Comparison of ENCODE assay signal across 24 cellular contexts in the genomic region with DNA sequence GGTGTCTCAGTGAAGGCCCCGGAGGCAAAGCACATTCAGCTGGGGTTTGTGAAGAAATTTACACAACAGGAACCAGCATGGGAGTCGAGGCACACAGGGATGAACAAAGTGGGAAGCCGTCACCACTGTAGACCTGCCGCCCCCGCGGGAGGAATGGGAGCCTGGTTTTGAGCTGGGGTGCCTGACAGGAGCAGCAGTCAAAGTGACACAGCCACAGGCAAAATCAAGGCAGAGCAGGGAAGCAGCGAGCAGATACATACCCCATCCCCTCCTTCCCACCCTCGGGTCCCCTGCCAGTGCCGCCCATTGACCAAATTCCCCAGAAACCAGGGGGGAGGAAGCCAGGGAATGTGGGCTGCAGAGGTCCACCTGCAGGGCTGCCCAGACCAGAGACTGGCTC. TPM values are rescaled to one million over a fixed set of nuclear protein-coding genes. Genes with fewer than 3 reads are reported as not detected.
DNase-seq lines count a peak whose midpoint lies in the region; ATAC-seq and TF ChIP-seq lines count a peak whose summit lies in the region.
"Had no signal": no experiment of that assay in that cellular context is flagged by ENCODE, and none has a peak within 500 bp of the region (broad histone marks: within the 10 kb centered on the region; RNA-seq: fewer than 3 reads in every experiment).

No MANE protein-coding gene starts in this region.

- 71% methylated on average over 9 of the region's 9 CpGs for WGBS in prostate gland

- H3K27me3 ChIP-seq in foreskin keratinocyte (peaks cover 5% of the 10 kb centered on the region), prostate gland (replicated peaks; ENCODE audit: insufficient read depth) (no peaks in the 10 kb centered on the region)

- TF ChIP-seq CTCF in natural killer cell (IDR thresholded peaks at IDR 0.05) (no peak), foreskin keratinocyte (conservative IDR thresholded peaks at IDR 0.05) (no peak), progenitor cell of endocrine pancreas (IDR thresholded peaks at IDR 0.05; ENCODE audit: unreplicated experiment) (no peak), prostate gland (IDR thresholded peaks at IDR 0.05) (no peak)

- ATAC-seq in natural killer cell treated with Interleukin-12 subunit alpha and Interleukin-12 subunit beta and Interleukin-15 and Interleukin-18, amount 100 ng/mL, for 72 hours, result no peak
- ATAC-seq in natural killer cell, result no peak
- ATAC-seq in foreskin keratinocyte, result peak; percentile 33

- no peaks in the 10 kb centered on the region for H3K9me3 ChIP-seq in prostate gland
- H3K9me3 ChIP-seq: SJCRH30 had no signal

- no peak overlapping the region for H3K4me3 ChIP-seq in prostate gland
- H3K4me3 ChIP-seq: SJCRH30 had no signal

- peaks cover 6 to 8% of the 10 kb centered on the region in 2 donors for H3K4me1 Mint-ChIP-seq in natural killer cell treated with Interleukin-12 subunit alpha and Interleukin-12 subunit beta and Interleukin-15 and Interleukin-18, amount 100 ng/mL, for 72 hours (ENCODE audit: low read depth in 2 of 2)
- H3K4me1 Mint-ChIP-seq in natural killer cell, result peaks cover 0 to 7% of the 10 kb centered on the region in 2 donors
- peaks cover 21% of the 10 kb centered on the region for H3K4me1 Mint-ChIP-seq in progenitor cell of endocrine pancreas (ENCODE audit: low read depth)

- H3K36me3 Mint-ChIP-seq in natural killer cell treated with Interleukin-12 subunit alpha and Interleukin-12 subunit beta and Interleukin-15 and Interleukin-18, amount 100 ng/mL, for 72 hours, result no peaks in the 10 kb centered on the region
- H3K36me3 Mint-ChIP-seq in natural killer cell (no peaks in the 10 kb centered on the region), progenitor cell of endocrine pancreas (ENCODE audit: insufficient read depth) (no peaks in the 10 kb centered on the region)
- H3K36me3 Mint-ChIP-seq: CD14-positive monocyte had no signal

- peak; percentile 51 for DNase-seq in natural killer cell treated with Interleukin-12 subunit alpha and Interleukin-12 subunit beta and Interleukin-15 and Interleukin-18, amount 100 ng/mL, for 72 hours (ENCODE audit: low spot score)
- no peak for DNase-seq in natural killer cell
- no peak for DNase-seq in foreskin keratinocyte
- no peak for DNase-seq in progenitor cell of endocrine pancreas (ENCODE audit: low spot score, unreplicated experiment)
- no peak for DNase-seq in foreskin melanocyte
- no peak for DNase-seq in hepatic stellate cell (ENCODE audit: low spot score)
- no peak for DNase-seq in prostate gland (ENCODE audit: low spot score)
- no peak for DNase-seq in NCI-H524 (lab: John Stamatoyannopoulos, UW)
- DNase-seq: 8988T, DMS53, GF-D8, KG1, NCI-H1105 treated with DMSO at 0.1 percent for 48 hours, NCI-H2029 treated with DMSO at 0.1 percent for 48 hours, NCI-H345, NCI-H524 treated with DMSO at 0.1 percent for 48 hours, NCI-H82 had no signal

- no peak overlapping the region for H3K27ac Mint-ChIP-seq in natural killer cell treated with Interleukin-12 subunit alpha and Interleukin-12 subunit beta and Interleukin-15 and Interleukin-18, amount 100 ng/mL, for 72 hours
- H3K27ac Mint-ChIP-seq in natural killer cell, result no peak overlapping the region
- peak overlapping the region; percentile 13 for H3K27ac Mint-ChIP-seq in progenitor cell of endocrine pancreas
- H3K27ac Mint-ChIP-seq: HFFc6 had no signal

- no peak overlapping the region for H3K4me3 Mint-ChIP-seq in natural killer cell treated with Interleukin-12 subunit alpha and Interleukin-12 subunit beta and Interleukin-15 and Interleukin-18, amount 100 ng/mL, for 72 hours
- H3K4me3 Mint-ChIP-seq in natural killer cell (no peak overlapping the region), progenitor cell of endocrine pancreas (ENCODE audit: low read depth) (no peak overlapping the region)
- H3K4me3 Mint-ChIP-seq: CD14-positive monocyte, HFFc6 had no signal

- no peaks in the 10 kb centered on the region for H3K9me3 Mint-ChIP-seq in natural killer cell treated with Interleukin-12 subunit alpha and Interleukin-12 subunit beta and Interleukin-15 and Interleukin-18, amount 100 ng/mL, for 72 hours
- H3K9me3 Mint-ChIP-seq in natural killer cell (no peaks in the 10 kb centered on the region), progenitor cell of endocrine pancreas (ENCODE audit: low read depth) (peaks cover 3% of the 10 kb centered on the region)
- H3K9me3 Mint-ChIP-seq: HFFc6 had no signal

- peaks cover 7 to 17% of the 10 kb centered on the region in 2 donors for H3K27me3 Mint-ChIP-seq in natural killer cell treated with Interleukin-12 subunit alpha and Interleukin-12 subunit beta and Interleukin-15 and Interleukin-18, amount 100 ng/mL, for 72 hours
- peaks cover 0 to 6% of the 10 kb centered on the region in 2 donors for H3K27me3 Mint-ChIP-seq in natural killer cell (ENCODE audit: low read depth in 2 of 2)
- peaks cover 3% of the 10 kb centered on the region for H3K27me3 Mint-ChIP-seq in progenitor cell of endocrine pancreas

- peak overlapping the region; percentile 22 for H3K27ac ChIP-seq in foreskin keratinocyte
- no peak overlapping the region for H3K27ac ChIP-seq in prostate gland
- H3K27ac ChIP-seq: HL-60, SJCRH30 had no signal

- no peaks in the 10 kb centered on the region for H3K36me3 ChIP-seq in prostate gland
- H3K36me3 ChIP-seq: SJCRH30 had no signal

- intact Hi-C loops in natural killer cell (cut with micrococcal nuclease) (no loop called here), prostate gland (cut with DNase I) (no loop called here)

- no peak for TF ChIP-seq POLR2A in prostate gland (IDR thresholded peaks at IDR 0.05)

- H3K4me1 ChIP-seq in foreskin keratinocyte (peaks cover 12% of the 10 kb centered on the region), prostate gland (replicated peaks) (no peaks in the 10 kb centered on the region)

RNA-seq across cellular contexts. Expression of gene P2RX3, which starts 20.8 kb away (rescaled TPM):
- not detected for total RNA-seq in natural killer cell treated with Interleukin-12 subunit alpha and Interleukin-12 subunit beta and Interleukin-15 and Interleukin-18, amount 100 ng/mL, for 72 hours
- total RNA-seq in natural killer cell (not detected), foreskin keratinocyte (not detected in 2 replicates), progenitor cell of endocrine pancreas (not detected in 2 replicates), prostate gland (under 1 TPM in 1 of 2 donors, not detected in 1; 0.40 TPM)
- polyA plus RNA-seq in foreskin keratinocyte, result not detected in 2 replicates
- total RNA-seq: HFFc6, HT1080, OCI-LY7, SJCRH30 had no signal
- polyA plus RNA-seq: AG04450, CD14-positive monocyte had no signal

RNA-seq across cellular contexts. Expression of gene PRG3, which starts 22.0 kb away (rescaled TPM):
- not detected for total RNA-seq in natural killer cell treated with Interleukin-12 subunit alpha and Interleukin-12 subunit beta and Interleukin-15 and Interleukin-18, amount 100 ng/mL, for 72 hours
- total RNA-seq in natural killer cell (not detected), foreskin keratinocyte (not detected in 2 replicates), progenitor cell of endocrine pancreas (not detected in 2 replicates), prostate gland (not detected)
- polyA plus RNA-seq in foreskin keratinocyte, result not detected in 2 replicates
- total RNA-seq: HFFc6, HT1080, OCI-LY7, SJCRH30 had no signal
- polyA plus RNA-seq: AG04450, CD14-positive monocyte had no signal

RNA-seq across cellular contexts. Expression of gene SSRP1, which starts 23.3 kb away (rescaled TPM):
- total RNA-seq in natural killer cell treated with Interleukin-12 subunit alpha and Interleukin-12 subunit beta and Interleukin-15 and Interleukin-18, amount 100 ng/mL, for 72 hours, result 100 to 1,000 TPM; 143 to 210 TPM
- 10 to 100 TPM; 45.5 to 50.0 (median 47.1) TPM for total RNA-seq in natural killer cell
- 188 and 227 TPM in 2 replicates for total RNA-seq in foreskin keratinocyte
- polyA plus RNA-seq in foreskin keratinocyte, result 133 and 163 TPM in 2 replicates
- total RNA-seq in progenitor cell of endocrine pancreas, result 126 and 131 TPM in 2 replicates
- 10 to 100 TPM; 82.6 to 85.4 TPM for total RNA-seq in prostate gland

RNA-seq across cellular contexts. Expression of gene PRG2, which starts 31.5 kb away (rescaled TPM):
- total RNA-seq in natural killer cell treated with Interleukin-12 subunit alpha and Interleukin-12 subunit beta and Interleukin-15 and Interleukin-18, amount 100 ng/mL, for 72 hours, result 1 to 10 TPM; 1.4 to 2.3 TPM
- total RNA-seq in natural killer cell, result 1 to 10 TPM in 2 of 3 donors, not detected in 1; 1.2 to 2.4 TPM
- total RNA-seq in foreskin keratinocyte, result 0.17 TPM in 1 of 2 replicates, not detected in the other
- not detected in 2 replicates for polyA plus RNA-seq in foreskin keratinocyte
- total RNA-seq in progenitor cell of endocrine pancreas, result not detected in 2 replicates
- total RNA-seq in prostate gland, result under 1 TPM in 1 of 2 donors, not detected in 1; 0.36 TPM
- total RNA-seq: HFFc6, HT1080, SJCRH30 had no signal
- polyA plus RNA-seq: AG04450, CD14-positive monocyte had no signal

RNA-seq across cellular contexts. Expression of gene TNKS1BP1, which starts 34.2 kb away (rescaled TPM):
- 1 to 10 TPM; 3.0 to 3.2 TPM for total RNA-seq in natural killer cell treated with Interleukin-12 subunit alpha and Interleukin-12 subunit beta and Interleukin-15 and Interleukin-18, amount 100 ng/mL, for 72 hours
- total RNA-seq in natural killer cell, result 1 to 10 TPM; 4.3 to 9.3 (median 7.5) TPM
- total RNA-seq in foreskin keratinocyte, result 136 and 146 TPM in 2 replicates
- 135 and 154 TPM in 2 replicates for polyA plus RNA-seq in foreskin keratinocyte
- 99.8 and 108 TPM in 2 replicates for total RNA-seq in progenitor cell of endocrine pancreas
- 100 to 1,000 TPM; 140 to 158 TPM for total RNA-seq in prostate gland
